ENCODE assay signal across 10 cellular contexts in the genomic region with DNA sequence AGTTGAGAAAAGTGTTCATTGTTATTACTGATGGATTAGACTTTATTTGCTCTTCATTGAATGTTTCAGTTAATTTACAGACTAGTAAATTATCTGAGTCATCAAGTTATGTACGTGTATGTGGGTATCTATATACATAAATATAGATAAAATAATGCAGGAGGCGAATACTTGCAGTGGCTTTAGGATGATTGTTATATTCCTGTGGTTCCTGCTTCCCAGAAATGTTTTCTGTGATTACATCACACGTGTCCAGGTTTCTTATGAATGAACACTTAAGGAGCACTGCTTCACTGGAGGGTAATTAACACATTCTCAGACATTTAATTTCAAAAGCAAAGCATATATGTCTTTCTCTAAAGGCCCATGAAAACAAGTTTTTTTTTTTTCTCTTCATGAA. TPM values are rescaled to one million over a fixed set of nuclear protein-coding genes. Genes with fewer than 3 reads are reported as not detected.
DNase-seq lines count a peak whose midpoint lies in the region; ATAC-seq and TF ChIP-seq lines count a peak whose summit lies in the region.
"Had no signal": no experiment of that assay in that cellular context is flagged by ENCODE, and none has a peak within 500 bp of the region (broad histone marks: within the 10 kb centered on the region; RNA-seq: fewer than 3 reads in every experiment).

No MANE protein-coding gene starts in this region.

- TF ChIP-seq POLR2A in breast epithelium (IDR thresholded peaks at IDR 0.05), result no peak

- H3K9me3 Mint-ChIP-seq in activated T-helper 17 cell treated with anti-CD3 and anti-CD28 coated beads, Interleukin-2, amount 50 U/mL, for 72 hours, result no peaks in the 10 kb centered on the region

- TF ChIP-seq CTCF in left ventricle myocardium inferior (IDR thresholded peaks at IDR 0.05; ENCODE audit: borderline replicate concordance) (no peak), breast epithelium (IDR thresholded peaks at IDR 0.05) (no peak)

- peak overlapping the region; percentile 82 for H3K27ac ChIP-seq in left ventricle myocardium inferior (replicated peaks)
- H3K27ac ChIP-seq in breast epithelium, result peak overlapping the region; percentile 41 to 60
- H3K27ac ChIP-seq in mesodermal cell (ENCODE audit: low read depth, low read length, severe bottlenecking), result peak overlapping the region; percentile 65

- no peaks in the 10 kb centered on the region for H3K4me1 Mint-ChIP-seq in activated T-helper 17 cell treated with anti-CD3 and anti-CD28 coated beads, Interleukin-2, amount 50 U/mL, for 72 hours

- H3K27ac Mint-ChIP-seq in activated T-helper 17 cell treated with anti-CD3 and anti-CD28 coated beads, Interleukin-2, amount 50 U/mL, for 72 hours, result no peak overlapping the region

- H3K27me3 ChIP-seq in left ventricle myocardium inferior (ENCODE audit: low read depth), result no peaks in the 10 kb centered on the region
- no peaks in the 10 kb centered on the region for H3K27me3 ChIP-seq in breast epithelium

- no peak overlapping the region for H3K4me3 Mint-ChIP-seq in activated T-helper 17 cell treated with anti-CD3 and anti-CD28 coated beads, Interleukin-2, amount 50 U/mL, for 72 hours

- H3K27me3 Mint-ChIP-seq in activated T-helper 17 cell treated with anti-CD3 and anti-CD28 coated beads, Interleukin-2, amount 50 U/mL, for 72 hours, result peaks cover 12% of the 10 kb centered on the region

- peaks cover 57% of the 10 kb centered on the region for H3K4me1 ChIP-seq in left ventricle myocardium inferior
- H3K4me1 ChIP-seq in breast epithelium, result no peaks in the 10 kb centered on the region
- peaks cover 16% of the 10 kb centered on the region for H3K4me1 ChIP-seq in mesodermal cell (ENCODE audit: control insufficient read depth, insufficient read depth, low read length, poor library complexity, severe bottlenecking)

- intact Hi-C loops in left ventricle myocardium inferior (cut with micrococcal nuclease) (no loop called here), cardiac septum (cut with DNase I) (loop anchor here (1.0 kb wide), 1 partner anchor 28 kb away; a partner anchor contains a TSS), breast epithelium (cut with DNase I; ENCODE audit: low total_unique reads) (no loop called here)

- no peak for DNase-seq in left ventricle myocardium inferior
- no peak for DNase-seq in cardiac septum (ENCODE audit: low spot score)
- DNase-seq in breast epithelium (ENCODE audit: low spot score in 2 of 2), result no peak
- no peak for DNase-seq in stimulated activated CD4-positive, alpha-beta T cell treated with anti-CD3 and anti-CD28 coated beads, Interleukin-4, amount 100 ng/mL, for 4 hours
- DNase-seq in NCI-H510A treated with DMSO at 0.1 percent for 48 hours (lab: John Stamatoyannopoulos, UW), result no peak
- DNase-seq in DMS114 treated with DMSO at 0.1 percent for 48 hours (lab: John Stamatoyannopoulos, UW; ENCODE audit: unreplicated experiment), result no peak
- DNase-seq: activated CD4-positive, CD25-positive, alpha-beta regulatory T cell; activated effector memory CD4-positive, alpha-beta T cell treated with anti-CD3 and anti-CD28 coated beads, Interleukin-2, amount 50 U/mL, for 16 hours had no signal

- ATAC-seq in activated T-helper 17 cell treated with anti-CD3 and anti-CD28 coated beads, Interleukin-2, amount 50 U/mL, for 72 hours (replicated peaks), result no peak

- WGBS in mesodermal cell (ENCODE audit: insufficient coverage in 2 of 2), 2 experiments, result 100% methylated on average over 1 of the region's 3 CpGs; no CpG with 5 or more reads in 1 of the 2 experiments

- H3K9me3 ChIP-seq in left ventricle myocardium inferior (replicated peaks) (peaks cover 6% of the 10 kb centered on the region), breast epithelium (no peaks in the 10 kb centered on the region), mesodermal cell (ENCODE audit: control insufficient read depth, low read length) (no peaks in the 10 kb centered on the region)

- H3K36me3 Mint-ChIP-seq in activated T-helper 17 cell treated with anti-CD3 and anti-CD28 coated beads, Interleukin-2, amount 50 U/mL, for 72 hours (ENCODE audit: low read depth), result no peaks in the 10 kb centered on the region

- H3K4me3 ChIP-seq in left ventricle myocardium inferior (no peak overlapping the region), breast epithelium (no peak overlapping the region), mesodermal cell (ENCODE audit: extremely low read depth, insufficient read depth, low read length, poor library complexity, severe bottlenecking) (no peak overlapping the region)

- H3K36me3 ChIP-seq in left ventricle myocardium inferior, result no peaks in the 10 kb centered on the region
- no peaks in the 10 kb centered on the region for H3K36me3 ChIP-seq in breast epithelium
- H3K36me3 ChIP-seq in mesodermal cell (ENCODE audit: control insufficient read depth, insufficient read depth, low read length), result peaks cover 48% of the 10 kb centered on the region

RNA-seq across cellular contexts. Expression of a gene that starts 28.4 kb away (rescaled TPM):
- 67.9 TPM for total RNA-seq in left ventricle myocardium inferior
- 74.9 TPM for total RNA-seq in cardiac septum
- total RNA-seq in breast epithelium, result 100 to 1,000 TPM; 179 to 215 (median 184) TPM
- 137 TPM for polyA plus RNA-seq in mesodermal cell (2013, experiment 1 of 2)
- 131 TPM for polyA plus RNA-seq in mesodermal cell (2013, experiment 2 of 2)
- total RNA-seq in activated T-helper 17 cell treated with anti-CD3 and anti-CD28 coated beads, Interleukin-2, amount 50 U/mL, for 72 hours, result under 1 TPM; 0.30 to 0.98 TPM

Comparison
In these comparisons a context has a peak if more than half of its experiments do, and no peak if none do; other contexts are left out.
1. RNA of a gene that starts 28.4 kb away (total RNA-seq): 179 to 215 TPM in breast epithelium, 74.9 TPM in cardiac septum (single experiment) and 67.9 TPM in left ventricle myocardium inferior (single experiment); 0.30 to 0.98 TPM in activated T-helper 17 cell treated with anti-CD3 and anti-CD28 coated beads, Interleukin-2, amount 50 U/mL, for 72 hours; every median in the first group is over 10 times any median in the second.
2. Peak in every context shown above with its lines, with median percentiles within 50 percentile points of each other: H3K27ac ChIP-seq.